In genomic region chr4:15755321-15755750, GRCh38 we compare ENCODE assay signal across 8 cellular contexts. TPM values are rescaled to one million over a fixed set of nuclear protein-coding genes. Genes with fewer than 3 reads are reported as not detected.
A peak's percentile ranks its signal among the peaks of the same experiment; 100 is the strongest.
DNase-seq lines count a peak whose midpoint lies in the region; ATAC-seq and TF ChIP-seq lines count a peak whose summit lies in the region.

No MANE protein-coding gene starts in this region.

- no peaks in the 10 kb centered on the region for H3K79me2 ChIP-seq in GM23248 (ENCODE audit: insufficient read depth)
- no peaks in the 10 kb centered on the region for H3K79me2 ChIP-seq in SU-DHL-6 (ENCODE audit: insufficient read depth, low read length)

- H4K20me1 ChIP-seq in GM23248 (ENCODE audit: insufficient read depth) (no peaks in the 10 kb centered on the region), SU-DHL-6 (ENCODE audit: low read depth, low read length) (no peaks in the 10 kb centered on the region)

- ATAC-seq in GM18511 (IDR thresholded peaks at IDR 0.05; ENCODE audit: unreplicated experiment) = no peak

- 0 out of 2 replicates have a peak, but pooled peaks cover 4% of the 10 kb centered on the region for H3K4me1 ChIP-seq in GM23248 (ENCODE audit: insufficient read depth)

- H3K4me3 ChIP-seq in GM23248 (no peak overlapping the region), SU-DHL-6 (ENCODE audit: insufficient read depth, low read length, poor library complexity, severe bottlenecking) (peak overlapping the region; percentile 47), coronary artery (no peak overlapping the region)

- H2AFZ ChIP-seq in GM23248 (no peak overlapping the region), SU-DHL-6 (ENCODE audit: low read depth, low read length, severe bottlenecking) (no peak overlapping the region)

- TF ChIP-seq CTCF in SU-DHL-6 (IDR thresholded peaks at IDR 0.05; ENCODE audit: insufficient read depth, low read length, poor library complexity, severe bottlenecking) (no peak), coronary artery (IDR thresholded peaks at IDR 0.05) (no peak)

- no peaks in the 10 kb centered on the region for H3K9me2 ChIP-seq in GM23248 (ENCODE audit: insufficient read depth)
- no peaks in the 10 kb centered on the region for H3K9me2 ChIP-seq in SU-DHL-6 (replicated peaks; ENCODE audit: insufficient read depth, low read length)

- H3K36me3 ChIP-seq in GM23248 (ENCODE audit: low read depth) = no peaks in the 10 kb centered on the region
- H3K36me3 ChIP-seq in SU-DHL-6 (ENCODE audit: low read length) = no peaks in the 10 kb centered on the region

- H3K27me3 ChIP-seq in GM23248 (replicated peaks; ENCODE audit: insufficient read depth) (no peaks in the 10 kb centered on the region), SU-DHL-6 (ENCODE audit: low read length) (no peaks in the 10 kb centered on the region)

- in situ Hi-C loops in GM23248 (cut with MboI) = no loop called here

- H3K27ac ChIP-seq in GM23248 (no peak overlapping the region), SU-DHL-6 (ENCODE audit: low read depth, low read length) (peak overlapping the region; percentile 89), coronary artery (no peak overlapping the region)

- no peak overlapping the region for H3K9ac ChIP-seq in GM23248
- H3K9ac ChIP-seq in SU-DHL-6 (ENCODE audit: low read length) = peak overlapping the region; percentile 37

- no peak overlapping the region for H3K4me2 ChIP-seq in GM23248 (ENCODE audit: unreplicated experiment)
- H3K4me2 ChIP-seq in SU-DHL-6 (ENCODE audit: low read depth, low read length, poor library complexity, severe bottlenecking) = peak overlapping the region; percentile 86

- H3F3A ChIP-seq in GM23248 (ENCODE audit: insufficient read depth) (peaks cover 19% of the 10 kb centered on the region), SU-DHL-6 (ENCODE audit: insufficient read depth) (peaks cover 17% of the 10 kb centered on the region)

- H3K9me3 ChIP-seq in GM23248 (ENCODE audit: low read depth) (no peaks in the 10 kb centered on the region), SU-DHL-6 (ENCODE audit: insufficient read depth, low read length) (no peaks in the 10 kb centered on the region)

- 33 to 61% methylated on average over 4 of the region's 4 CpGs for WGBS in GM23248 (ENCODE audit: low coverage in 1 of 2, low lambda C conversion rate in 2 of 2, missing lambda C conversion rate in 2 of 2), 2 experiments

- DNase-seq in GM23248 (peak; percentile 72), amniotic epithelial cell (ENCODE audit: low read depth) (peak; percentile 97), ureter (ENCODE audit: low spot score) (no peak), activated gamma-delta T cell treated with Interleukin-2 at 50 U/mL for 16 hours (no peak), coronary artery (ENCODE audit: low spot score) (no peak)
- DNase-seq in stimulated activated CD4-positive, alpha-beta T cell treated with anti-CD3 and anti-CD28 coated beads, Interleukin-2, amount 100 ng/mL, for 4 hours (ENCODE audit: low read depth) = peak; percentile 14

RNA-seq across cellular contexts. Expression of gene CD38, which starts 22.8 kb away (rescaled TPM):
- total RNA-seq in GM23248 (2014; rRNA removed; shearing (Covaris generic)) = not detected in 2 replicates
- polyA plus RNA-seq in GM23248 (2016; fragmentation: Nextera tagmentation; extraction: Ambion mirVana) = not detected in 2 replicates
- 2.6 TPM for total RNA-seq in ureter

RNA-seq across cellular contexts. Expression of gene BST1, which starts 52.5 kb away (rescaled TPM):
- total RNA-seq in GM23248 (2014; rRNA removed; shearing (Covaris generic)) = 32.6 and 33.3 TPM in 2 replicates
- 24.3 and 28.7 TPM in 2 replicates for polyA plus RNA-seq in GM23248 (2016; fragmentation: Nextera tagmentation; extraction: Ambion mirVana)
- total RNA-seq in ureter = 18.6 TPM

Comparison
In these comparisons a context has a peak if more than half of its experiments do, and no peak if none do; other contexts are left out.
1. DNase-seq: peak in GM23248 (single experiment), amniotic epithelial cell (single experiment) and stimulated activated CD4-positive, alpha-beta T cell treated with anti-CD3 and anti-CD28 coated beads, Interleukin-2, amount 100 ng/mL, for 4 hours (single experiment); none in ureter (single experiment), activated gamma-delta T cell treated with Interleukin-2 at 50 U/mL for 16 hours (single experiment) and coronary artery (single experiment).